Comparison of ENCODE assay signal across 1 cellular context in genomic region chr7:150270101-150270824, GRCh38. TPM values are rescaled to one million over a fixed set of nuclear protein-coding genes. Genes with fewer than 3 reads are reported as not detected.
"Had no signal": no experiment of that assay in that cellular context is flagged by ENCODE, and none has a peak within 500 bp of the region (broad histone marks: within the 10 kb centered on the region; RNA-seq: fewer than 3 reads in every experiment).

No MANE protein-coding gene starts in this region.

RNA-seq across cellular contexts. Expression of gene LRRC61, which starts 52.9 kb away (rescaled TPM):
- total RNA-seq: myocyte had no signal
